In genomic region chr10:132939957-132940790, GRCh38 we compare ENCODE assay signal across 8 cellular contexts.
A peak's percentile ranks its signal among the peaks of the same experiment; 100 is the strongest.
DNase-seq lines count a peak whose midpoint lies in the region; ATAC-seq and TF ChIP-seq lines count a peak whose summit lies in the region.

No MANE protein-coding gene starts in this region.

- DNase-seq in DMS53 (lab: John Stamatoyannopoulos, UW) = peak; percentile 60
- DNase-seq in NOMO-1 (lab: John Stamatoyannopoulos, UW; ENCODE audit: unreplicated experiment in 2 of 2) = peak; percentile 50 to 51
- DNase-seq in astrocyte of the cerebellum (ENCODE audit: low read depth) = no peak
- DNase-seq in left kidney (ENCODE audit: low read depth, low spot score) = peak; percentile 74
- DNase-seq in stimulated activated naive CD8-positive, alpha-beta T cell treated with anti-CD3 and anti-CD28 coated beads, Interleukin-15, Interleukin-2, amounts not matched to agents 100 U/mL and 50 U/mL, for 24 hours = peak; percentile 67

- H3K4me3 ChIP-seq in astrocyte of the cerebellum (ENCODE audit: low read depth, low read length) = no peak overlapping the region

- peak; percentile 88 for TF ChIP-seq CTCF in astrocyte of the cerebellum (IDR thresholded peaks at IDR 0.05; ENCODE audit: low read depth, low read length, missing control alignments)

- in situ Hi-C loops in astrocyte of the cerebellum (cut with HindIII; ENCODE audit: low sequenced_read_pairs) = no loop called here

- ATAC-seq in GM21381 (IDR thresholded peaks at IDR 0.05; ENCODE audit: unreplicated experiment) (peak; percentile 55), GM19395 (IDR thresholded peaks at IDR 0.05; ENCODE audit: unreplicated experiment) (no peak), HG03097 (IDR thresholded peaks at IDR 0.05; ENCODE audit: low FRiP score, unreplicated experiment) (no peak)
- peak; percentile 51 for ATAC-seq in stimulated activated naive CD8-positive, alpha-beta T cell treated with anti-CD3 and anti-CD28 coated beads, Interleukin-15, Interleukin-2, amounts not matched to agents 100 U/mL and 50 U/mL, for 24 hours

Comparison
In these comparisons a context has a peak if more than half of its experiments do, and no peak if none do; other contexts are left out.
1. ATAC-seq: peak in GM21381 (single experiment) and stimulated activated naive CD8-positive, alpha-beta T cell treated with anti-CD3 and anti-CD28 coated beads, Interleukin-15, Interleukin-2, amounts not matched to agents 100 U/mL and 50 U/mL, for 24 hours (single experiment); none in GM19395 (single experiment) and HG03097 (single experiment).